ENCODE assay signal across 10 cellular contexts in genomic region chr17:68515238-68515637, GRCh38. TPM values are rescaled to one million over a fixed set of nuclear protein-coding genes. Genes with fewer than 3 reads are reported as not detected.
DNase-seq lines count a peak whose midpoint lies in the region; ATAC-seq, FAIRE-seq and TF ChIP-seq lines count a peak whose summit lies in the region.
"Had no signal": no experiment of that assay in that cellular context is flagged by ENCODE, and none has a peak within 500 bp of the region (broad histone marks: within the 10 kb centered on the region; RNA-seq: fewer than 3 reads in every experiment).

No MANE protein-coding gene starts in this region.

- dilution Hi-C loops in endothelial cell of umbilical vein (cut with MboI; ENCODE audit: extremely low pct_ligation_motif_present, low sequenced_read_pairs): no loop called here

- BruUV-seq in endothelial cell of umbilical vein (replicated peaks; lab: Mats Ljungman, UMichigan): no TSS peak

- H4K20me1 ChIP-seq in endothelial cell of umbilical vein (replicated peaks; ENCODE audit: control insufficient read depth, extremely low read depth, insufficient read depth, low read length): peaks cover 3% of the 10 kb centered on the region

- H3K79me2 ChIP-seq in endothelial cell of umbilical vein (ENCODE audit: control insufficient read depth, insufficient read depth, low read length): peaks cover 72% of the 10 kb centered on the region

- peak overlapping the region; percentile 97 for H3K9ac ChIP-seq in endothelial cell of umbilical vein (replicated peaks; ENCODE audit: extremely low read depth, insufficient read depth, low read length)

- no peak for ATAC-seq in stimulated activated naive CD8-positive, alpha-beta T cell treated with anti-CD3 and anti-CD28 coated beads, Interleukin-15, amount 100 ng/mL, for 72 hours
- no peak for ATAC-seq in stimulated activated naive CD8-positive, alpha-beta T cell treated with anti-CD3 and anti-CD28 coated beads, Interleukin-15, Interleukin-2, amounts not matched to agents 100 U/mL and 50 U/mL, for 24 hours
- no peak for ATAC-seq in GM18873 (IDR thresholded peaks at IDR 0.05; ENCODE audit: low FRiP score, unreplicated experiment)
- ATAC-seq in HG02571 (IDR thresholded peaks at IDR 0.05; ENCODE audit: unreplicated experiment): no peak

- H3K4me1 ChIP-seq in endothelial cell of umbilical vein (ENCODE audit: control insufficient read depth, extremely low read depth, insufficient read depth, low read length): peaks cover 14% of the 10 kb centered on the region

- intact Hi-C loops in endothelial cell of umbilical vein (cut with micrococcal nuclease): no loop called here

- no peaks in the 10 kb centered on the region for H3K27me3 Mint-ChIP-seq in stimulated activated naive CD8-positive, alpha-beta T cell treated with anti-CD3 and anti-CD28 coated beads, Interleukin-15, amount 100 ng/mL, for 72 hours
- H3K27me3 Mint-ChIP-seq in nephron (ENCODE audit: low read depth): no peaks in the 10 kb centered on the region

- H3K9me3 ChIP-seq in endothelial cell of umbilical vein (replicated peaks; ENCODE audit: control insufficient read depth, insufficient read depth, low read length): no peaks in the 10 kb centered on the region

- POLR2A ChIA-PET in endothelial cell of umbilical vein (lab: Charles Lee): no interaction called here

- H3K36me3 ChIP-seq in endothelial cell of umbilical vein (ENCODE audit: control insufficient read depth in 2 of 2, extremely low read depth in 1 of 2, insufficient read depth in 2 of 2, low read length in 2 of 2): peaks cover 7 to 17% of the 10 kb centered on the region in 2 experiments

- H3K27me3 ChIP-seq in endothelial cell of umbilical vein (ENCODE audit: control insufficient read depth in 2 of 2, insufficient read depth in 2 of 2, low read length in 2 of 2): no peaks in the 10 kb centered on the region

- H3K4me3 ChIP-seq in endothelial cell of umbilical vein (replicated peaks in 1 of 3; ENCODE audit: insufficient read depth in 1 of 3, low read depth in 1 of 3, low read length in 3 of 3): peak overlapping the region in 2 of 3 experiments; percentile 83 to 84

- no peak overlapping the region for H3K27ac Mint-ChIP-seq in stimulated activated naive CD8-positive, alpha-beta T cell treated with anti-CD3 and anti-CD28 coated beads, Interleukin-15, amount 100 ng/mL, for 72 hours
- H3K27ac Mint-ChIP-seq in nephron: peak overlapping the region; percentile 58 to 99 (median 99)

- no peak for DNase-seq in stimulated activated naive CD8-positive, alpha-beta T cell treated with anti-CD3 and anti-CD28 coated beads, Interleukin-15, amount 100 ng/mL, for 72 hours
- no peak for DNase-seq in stimulated activated naive CD8-positive, alpha-beta T cell treated with anti-CD3 and anti-CD28 coated beads, Interleukin-15, Interleukin-2, amounts not matched to agents 100 U/mL and 50 U/mL, for 24 hours
- no peak for DNase-seq in endothelial cell of umbilical vein (ENCODE audit: low read depth, low spot score)
- DNase-seq in SK-N-DZ (ENCODE audit: low spot score): no peak
- DNase-seq in NCI-H2227 (lab: John Stamatoyannopoulos, UW; ENCODE audit: unreplicated experiment): no peak
- DNase-seq: NCI-H1694 had no signal

- peaks cover 0 to 5% of the 10 kb centered on the region in 2 donors for H3K9me3 Mint-ChIP-seq in stimulated activated naive CD8-positive, alpha-beta T cell treated with anti-CD3 and anti-CD28 coated beads, Interleukin-15, amount 100 ng/mL, for 72 hours
- no peaks in the 10 kb centered on the region for H3K9me3 Mint-ChIP-seq in nephron

- CTCF ChIA-PET in endothelial cell of umbilical vein (lab: Charles Lee): interaction anchor here (0.6 kb wide), 1 partner anchor 19 kb away, joined by 4 read pairs; no protein-coding TSS in a partner anchor

- peaks cover 48% of the 10 kb centered on the region for H3K36me3 Mint-ChIP-seq in nephron (ENCODE audit: low read depth)

- no peak for FAIRE-seq in endothelial cell of umbilical vein (lab: Jason Lieb, UNC)
- FAIRE-seq: endometrium had no signal

- H3K4me3 Mint-ChIP-seq in stimulated activated naive CD8-positive, alpha-beta T cell treated with anti-CD3 and anti-CD28 coated beads, Interleukin-15, amount 100 ng/mL, for 72 hours: peak overlapping the region; percentile 7 to 99
- H3K4me3 Mint-ChIP-seq in nephron: peak overlapping the region; percentile 97 to 100 (median 99)

- H3K4me1 Mint-ChIP-seq in stimulated activated naive CD8-positive, alpha-beta T cell treated with anti-CD3 and anti-CD28 coated beads, Interleukin-15, amount 100 ng/mL, for 72 hours: peaks cover 56% of the 10 kb centered on the region
- peaks cover 61% of the 10 kb centered on the region for H3K4me1 Mint-ChIP-seq in nephron

- no peaks in the 10 kb centered on the region for H3K9me1 ChIP-seq in endothelial cell of umbilical vein (replicated peaks; ENCODE audit: control insufficient read depth, extremely low read depth, insufficient read depth, low read length)

- no peak overlapping the region for H2AFZ ChIP-seq in endothelial cell of umbilical vein (ENCODE audit: low read depth, low read length)

- peak overlapping the region; percentile 86 for H3K27ac ChIP-seq in endothelial cell of umbilical vein (ENCODE audit: insufficient read depth, low read depth, low read length)

- peak overlapping the region; percentile 98 for H3K4me2 ChIP-seq in endothelial cell of umbilical vein (ENCODE audit: insufficient read depth, low read length)

- TF ChIP-seq CTCF in endothelial cell of umbilical vein (IDR thresholded peaks at IDR 0.05; ENCODE audit: extremely low read depth in 1 of 2, insufficient read depth in 1 of 2, low read depth in 1 of 2, low read length in 2 of 2) (no peak), nephron (IDR thresholded peaks at IDR 0.05; ENCODE audit: unreplicated experiment in 3 of 3) (no peak)

- no peak for TF ChIP-seq POLR2A in endothelial cell of umbilical vein (IDR thresholded peaks at IDR 0.05; ENCODE audit: low read depth, low read length)

TF ChIP-seq in endothelial cell of umbilical vein, 7 proteins besides CTCF, POLR2A, EP300 and RAD21:
- TF ChIP-seq GATA2 (IDR thresholded peaks at IDR 0.05; ENCODE audit: insufficient read depth, insufficient read length, low read depth, low read length) (no peak), MYC (IDR thresholded peaks at IDR 0.05; ENCODE audit: low read depth, low read length) (no peak), EZH2 (IDR thresholded peaks at IDR 0.05; ENCODE audit: borderline replicate concordance, low read depth, low read length, severe bottlenecking) (no peak), FOS (IDR thresholded peaks at IDR 0.05; ENCODE audit: borderline replicate concordance, insufficient read depth, low read length) (no peak), MAX (IDR thresholded peaks at IDR 0.05; ENCODE audit: insufficient read depth, insufficient read length) (no peak), POLR2AphosphoS5 (IDR thresholded peaks at IDR 0.05; ENCODE audit: insufficient read depth, low read depth, low read length) (no peak)

RNA-seq across cellular contexts. Expression of gene PRKAR1A, which starts 3.0 kb away (rescaled TPM):
- total RNA-seq in endothelial cell of umbilical vein: 238 and 257 TPM in 2 replicates
- polyA plus RNA-seq in endothelial cell of umbilical vein: 72.9 and 92.0 TPM in 2 replicates
- polyA plus RNA-seq in endothelial cell of umbilical vein (2011; cell fraction: cytosol; rRNA removed): 95.9 and 100.0 TPM in 2 replicates
- 123 and 157 TPM in 2 replicates for polyA plus RNA-seq in endothelial cell of umbilical vein (2011; cell fraction: nucleus; rRNA removed)
- 166 and 194 TPM in 2 replicates for polyA plus RNA-seq in endothelial cell of umbilical vein (2012)
- 340 and 428 TPM in 2 replicates for polyA minus RNA-seq in endothelial cell of umbilical vein
- polyA minus RNA-seq in endothelial cell of umbilical vein (2011; cell fraction: cytosol; rRNA and poly(A)+ RNA removed): 163 TPM
- 240 and 318 TPM in 2 replicates for polyA minus RNA-seq in endothelial cell of umbilical vein (2011; cell fraction: nucleus; rRNA and poly(A)+ RNA removed)
- polyA plus RNA-seq in SK-N-DZ (2014; cell fraction: cytosol; rRNA removed): 143 and 210 TPM in 2 replicates
- polyA plus RNA-seq in SK-N-DZ (2014; cell fraction: nucleus; rRNA removed): 79.6 and 90.5 TPM in 2 replicates

RNA-seq across cellular contexts. Expression of gene WIPI1, which starts 57.9 kb away (rescaled TPM):
- 41.5 and 49.9 TPM in 2 replicates for total RNA-seq in endothelial cell of umbilical vein
- polyA plus RNA-seq in endothelial cell of umbilical vein: 69.8 and 70.3 TPM in 2 replicates
- 76.5 and 78.2 TPM in 2 replicates for polyA plus RNA-seq in endothelial cell of umbilical vein (2011; cell fraction: cytosol; rRNA removed)
- polyA plus RNA-seq in endothelial cell of umbilical vein (2011; cell fraction: nucleus; rRNA removed): 74.6 and 88.2 TPM in 2 replicates
- polyA plus RNA-seq in endothelial cell of umbilical vein (2012): 53.7 and 71.7 TPM in 2 replicates
- polyA minus RNA-seq in endothelial cell of umbilical vein: 80.8 and 96.2 TPM in 2 replicates
- polyA minus RNA-seq in endothelial cell of umbilical vein (2011; cell fraction: cytosol; rRNA and poly(A)+ RNA removed): 4.9 TPM
- 59.8 and 75.3 TPM in 2 replicates for polyA minus RNA-seq in endothelial cell of umbilical vein (2011; cell fraction: nucleus; rRNA and poly(A)+ RNA removed)
- 3.7 and 4.7 TPM in 2 replicates for polyA plus RNA-seq in SK-N-DZ (2014; cell fraction: cytosol; rRNA removed)
- polyA plus RNA-seq in SK-N-DZ (2014; cell fraction: nucleus; rRNA removed): 1.4 and 7.6 TPM in 2 replicates

Comparison
In these comparisons a context has a peak if more than half of its experiments do, and no peak if none do; other contexts are left out.
1. H3K27ac Mint-ChIP-seq: peak in nephron (3 of 3); none in stimulated activated naive CD8-positive, alpha-beta T cell treated with anti-CD3 and anti-CD28 coated beads, Interleukin-15, amount 100 ng/mL, for 72 hours (0 of 2).